In the genomic region with DNA sequence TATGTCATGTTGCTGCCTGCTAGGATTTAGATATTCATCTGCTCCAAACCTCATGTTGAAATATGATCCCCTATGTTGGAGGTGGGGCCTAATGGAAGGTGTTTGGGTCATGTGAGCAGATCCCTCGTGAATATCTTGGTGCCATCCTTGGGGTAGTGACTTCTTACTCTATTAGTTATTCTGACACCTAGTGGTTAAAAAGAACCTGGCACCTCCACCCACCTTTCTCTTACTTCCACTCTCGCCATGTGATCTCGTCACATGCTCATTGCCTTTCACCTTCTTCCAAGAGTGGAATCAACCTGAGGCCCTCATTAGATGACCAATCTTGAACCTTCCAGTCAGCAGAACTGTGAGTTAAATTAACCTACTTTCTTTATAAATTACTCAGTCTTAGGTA, we compare ENCODE assay signal across 8 cellular contexts.
DNase-seq lines count a peak whose midpoint lies in the region; TF ChIP-seq lines count a peak whose summit lies in the region.

No MANE protein-coding gene starts in this region.

- H3K27ac Mint-ChIP-seq in endothelial cell (ENCODE audit: unreplicated experiment): no peak overlapping the region

- POLR2A ChIA-PET in HEK293 (lab: Yijun Ruan, JAX): no interaction called here

- CTCF ChIA-PET in HEK293 (lab: Yijun Ruan, JAX): no interaction called here

- H3K36me3 Mint-ChIP-seq in endothelial cell (ENCODE audit: low read depth, unreplicated experiment): no peaks in the 10 kb centered on the region

- H3K4me1 Mint-ChIP-seq in endothelial cell (ENCODE audit: unreplicated experiment): no peaks in the 10 kb centered on the region

- no peak for TF ChIP-seq CTCF in HEK293 (tag by site-specific recombination; IDR thresholded peaks at IDR 0.05)
- peak; percentile 45 for TF ChIP-seq CTCF in endothelial cell (IDR thresholded peaks at IDR 0.05; ENCODE audit: unreplicated experiment)

- peak; percentile 8 for DNase-seq in NCI-H1105 treated with DMSO at 0.1 percent for 48 hours (lab: John Stamatoyannopoulos, UW)
- no peak for DNase-seq in NCI-H1105 (lab: John Stamatoyannopoulos, UW)
- DNase-seq in M059J (ENCODE audit: low read depth): peak; percentile 10
- DNase-seq in endothelial cell (ENCODE audit: low spot score): no peak
- no peak for DNase-seq in H4 (ENCODE audit: low spot score)
- no peak for DNase-seq in medulla oblongata (ENCODE audit: extremely low spot score)
- no peak for DNase-seq in pons (ENCODE audit: low spot score)

- no peak overlapping the region for H3K27ac ChIP-seq in HEK293 (ENCODE audit: extremely low read depth, low read depth, low read length)

- H3K9me3 ChIP-seq in HEK293 (ENCODE audit: control insufficient read depth, insufficient read depth, low read depth, low read length): no peaks in the 10 kb centered on the region

- H3K36me3 ChIP-seq in HEK293 (ENCODE audit: control insufficient read depth in 2 of 2, insufficient read depth in 1 of 2, low read length in 2 of 2): no peaks in the 10 kb centered on the region

- H3K9me3 Mint-ChIP-seq in endothelial cell (ENCODE audit: unreplicated experiment): no peaks in the 10 kb centered on the region

- no peak overlapping the region for H3K4me3 ChIP-seq in HEK293 (ENCODE audit: low read depth, low read length)

- no peaks in the 10 kb centered on the region for H3K27me3 Mint-ChIP-seq in endothelial cell (ENCODE audit: unreplicated experiment)

- H3K4me3 Mint-ChIP-seq in endothelial cell (ENCODE audit: unreplicated experiment): no peak overlapping the region

- no peaks in the 10 kb centered on the region for H3K4me1 ChIP-seq in HEK293 (ENCODE audit: control insufficient read depth, insufficient read depth, low read length)

TF ChIP-seq in HEK293, 187 proteins besides CTCF, POLR2A, EP300 and RAD21:
- no peak for TF ChIP-seq SP3 (tag by site-specific recombination; IDR thresholded peaks at IDR 0.05)
- peak; percentile 47 for TF ChIP-seq PRDM1 (tag by site-specific recombination; IDR thresholded peaks at IDR 0.05)
- TF ChIP-seq ZNF654 (tag by site-specific recombination; IDR thresholded peaks at IDR 0.05; ENCODE audit: low read depth): peak; percentile 43; the same call in 1 of the 2 replicates
- TF ChIP-seq ZNF184 (tag by site-specific recombination; IDR thresholded peaks at IDR 0.05): no peak

Comparison
In these comparisons a context has a peak if more than half of its experiments do, and no peak if none do; other contexts are left out.
1. DNase-seq: peak in NCI-H1105 treated with DMSO at 0.1 percent for 48 hours (single experiment) and M059J (single experiment); none in NCI-H1105 (single experiment), endothelial cell (single experiment), H4 (single experiment), medulla oblongata (single experiment) and pons (single experiment).